Comparison of ENCODE assay signal across 6 cellular contexts in genomic region chr19:35845215-35846037, GRCh38. TPM values are rescaled to one million over a fixed set of nuclear protein-coding genes. Genes with fewer than 3 reads are reported as not detected.
DNase-seq lines count a peak whose midpoint lies in the region; ATAC-seq and TF ChIP-seq lines count a peak whose summit lies in the region.

No MANE protein-coding gene starts in this region.

- no peak for DNase-seq in BJ (ENCODE audit: low read depth)
- DNase-seq in RWPE1 (ENCODE audit: low spot score), result peak; percentile 35
- peak; percentile 61 for DNase-seq in iPS-NIHi11 (ENCODE audit: low spot score)
- no peak for DNase-seq in NCI-H1694 treated with DMSO at 0.1 percent for 48 hours (lab: John Stamatoyannopoulos, UW)
- DNase-seq in HCEC 1CT, result no peak

- peaks cover 19% of the 10 kb centered on the region for H3K27me3 ChIP-seq in BJ (ENCODE audit: control insufficient read depth, insufficient read depth, low read length)

- POLR2A ChIA-PET in BJ (lab: Charles Lee) (no interaction called here), RWPE1 (lab: Yijun Ruan, JAX; ENCODE audit: low non-redundant PET) (no interaction called here)

- peak overlapping the region; percentile 21 for H3K4me3 ChIP-seq in BJ (ENCODE audit: low read depth, low read length)

- TF ChIP-seq CTCF in BJ (IDR thresholded peaks at IDR 0.05; ENCODE audit: insufficient read depth, low read depth, low read length), result no peak
- TF ChIP-seq CTCF in RWPE1 (conservative IDR thresholded peaks at IDR 0.05; ENCODE audit: low read depth), result no peak

- no peak for ATAC-seq in GM19395 (IDR thresholded peaks at IDR 0.05; ENCODE audit: unreplicated experiment)

- H3K27ac ChIP-seq in RWPE1, result no peak overlapping the region

- H3K36me3 ChIP-seq in BJ (ENCODE audit: control insufficient read depth, insufficient read depth, low read length), result no peaks in the 10 kb centered on the region

- CTCF ChIA-PET in BJ (lab: Yijun Ruan, JAX) (interaction anchor here (1.2 kb wide), 1 partner anchor 34 kb away, joined by 3 read pairs; no protein-coding TSS in a partner anchor), RWPE1 (lab: Yijun Ruan, JAX) (interaction anchor here (0.6 to 0.7 kb wide), 4 partner anchors 11 to 326 kb away, joined by 3 to 6 read pairs (median 4); no protein-coding TSS in a partner anchor)

RNA-seq across cellular contexts. Expression of gene NPHS1, which starts 6.9 kb away (rescaled TPM):
- polyA plus RNA-seq in BJ (2011; rRNA removed), result not detected in 2 replicates
- polyA minus RNA-seq in BJ (2011; rRNA and poly(A)+ RNA removed), result not detected in 2 replicates

RNA-seq across cellular contexts. Expression of gene KIRREL2, which starts 11.3 kb away (rescaled TPM):
- polyA plus RNA-seq in BJ (2011; rRNA removed), result 0.05 TPM in 1 of 2 replicates, not detected in the other
- polyA minus RNA-seq in BJ (2011; rRNA and poly(A)+ RNA removed), result not detected in 2 replicates

RNA-seq across cellular contexts. Expression of gene APLP1, which starts 22.9 kb away (rescaled TPM):
- 6.6 and 11.4 TPM in 2 replicates for polyA plus RNA-seq in BJ (2011; rRNA removed)
- 3.3 and 6.7 TPM in 2 replicates for polyA minus RNA-seq in BJ (2011; rRNA and poly(A)+ RNA removed)

RNA-seq across cellular contexts. Expression of gene PRODH2, which starts 32.8 kb away (rescaled TPM):
- not detected in 2 replicates for polyA plus RNA-seq in BJ (2011; rRNA removed)
- polyA minus RNA-seq in BJ (2011; rRNA and poly(A)+ RNA removed), result not detected in 2 replicates

RNA-seq across cellular contexts. Expression of gene NFKBID, which starts 54.9 kb away (rescaled TPM):
- polyA plus RNA-seq in BJ (2011; rRNA removed), result 2.9 and 4.9 TPM in 2 replicates
- polyA minus RNA-seq in BJ (2011; rRNA and poly(A)+ RNA removed), result 5.9 and 11.1 TPM in 2 replicates

Comparison
In these comparisons a context has a peak if more than half of its experiments do, and no peak if none do; other contexts are left out.
1. DNase-seq: peak in RWPE1 (single experiment) and iPS-NIHi11 (single experiment); none in BJ (single experiment), NCI-H1694 treated with DMSO at 0.1 percent for 48 hours (single experiment) and HCEC 1CT (single experiment).